In the genomic region with DNA sequence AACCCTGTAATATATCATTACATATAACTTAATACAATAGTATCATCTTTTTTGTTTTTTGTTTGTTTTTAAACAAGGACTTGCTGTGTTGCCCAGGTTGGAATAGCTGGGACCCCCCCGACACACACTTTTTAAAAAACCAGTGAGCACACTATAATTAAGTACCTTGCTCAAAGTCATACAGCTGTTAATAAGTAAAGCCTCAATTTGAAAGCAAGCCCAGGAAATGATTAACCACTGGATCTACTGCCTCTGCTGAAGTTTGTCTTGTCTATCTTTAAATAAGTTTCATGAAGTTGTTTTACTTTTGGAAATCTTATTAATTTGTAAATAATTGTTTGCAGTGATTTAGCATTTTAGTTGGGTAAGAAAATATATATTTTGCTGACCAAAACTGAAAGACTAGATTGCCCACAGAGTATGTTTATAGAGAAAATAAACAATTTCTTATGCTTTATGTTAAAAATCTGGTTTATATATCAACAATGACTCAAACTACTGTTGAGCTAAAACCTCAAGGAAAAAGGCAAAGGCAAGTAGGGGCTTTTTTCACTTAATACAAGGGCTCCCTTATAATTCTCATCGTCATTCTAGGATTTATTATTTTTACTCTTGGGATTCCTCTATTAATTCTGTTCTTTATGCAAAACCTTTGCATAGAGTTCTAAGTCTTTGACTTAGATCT, we compare ENCODE assay signal across 15 cellular contexts. TPM values are rescaled to one million over a fixed set of nuclear protein-coding genes. Genes with fewer than 3 reads are reported as not detected.
DNase-seq lines count a peak whose midpoint lies in the region; ATAC-seq, FAIRE-seq and TF ChIP-seq lines count a peak whose summit lies in the region.
"Had no signal": no experiment of that assay in that cellular context is flagged by ENCODE, and none has a peak within 500 bp of the region (broad histone marks: within the 10 kb centered on the region; RNA-seq: fewer than 3 reads in every experiment).

No MANE protein-coding gene starts in this region.

- no peaks in the 10 kb centered on the region for H3K9me3 ChIP-seq in mesenchymal stem cell (ENCODE audit: control insufficient read depth, low read length)
- H3K9me3 ChIP-seq in aorta (ENCODE audit: control insufficient read depth, low read length) = no peaks in the 10 kb centered on the region

- DNase-seq in GM19239 (ENCODE audit: insufficient read length, low spot score) = peak; percentile 6
- peak; percentile 39 for DNase-seq in mesenchymal stem cell
- DNase-seq in amniotic stem cell (lab: John Stamatoyannopoulos, UW) = no peak
- no peak for DNase-seq in nephron progenitor cell
- no peak for DNase-seq in aorta
- DNase-seq in stimulated activated naive CD4-positive, alpha-beta T cell treated with Interleukin-2 at 50 U/mL for 16 hours (lab: John Stamatoyannopoulos, UW) = no peak
- DNase-seq: activated CD4-positive, alpha-beta T cell treated with anti-CD3 and anti-CD28 coated beads, Interleukin-2, amount 50 U/mL, for 1 hour; activated effector memory CD4-positive, alpha-beta T cell treated with Interleukin-2 at 50 U/mL for 16 hours; central memory CD4-positive, alpha-beta T cell; GF-D8; retina; T-cell had no signal

- H2BK12ac ChIP-seq in mesenchymal stem cell (ENCODE audit: low read length in 2 of 2) = no peak overlapping the region

- WGBS in mesenchymal stem cell = 83% methylated on average over 1 of the region's 2 CpGs
- 72 to 73% methylated on average over 2 of the region's 2 CpGs for WGBS in aorta, 2 donors

- H2AFZ ChIP-seq in mesenchymal stem cell (ENCODE audit: low read depth, low read length) = no peak overlapping the region

- no peak overlapping the region for H4K8ac ChIP-seq in mesenchymal stem cell (ENCODE audit: low read length)

- no peak overlapping the region for H3K4me3 Mint-ChIP-seq in nephron progenitor cell
- H3K4me3 Mint-ChIP-seq: CD14-positive monocyte, T-cell had no signal

- H3K36me3 ChIP-seq in mesenchymal stem cell (ENCODE audit: control insufficient read depth in 1 of 2, insufficient read depth in 2 of 2, low read depth in 1 of 2, low read length in 2 of 2) (no peaks in the 10 kb centered on the region), aorta (ENCODE audit: control insufficient read depth in 1 of 2, insufficient read depth in 2 of 2, low read length in 1 of 2) (no peaks in the 10 kb centered on the region)

- intact Hi-C loops in aorta (cut with DNase I) = no loop called here

- H3K4me1 ChIP-seq in mesenchymal stem cell (ENCODE audit: control insufficient read depth, insufficient read depth, low read depth, low read length) = no peaks in the 10 kb centered on the region
- H3K4me1 ChIP-seq in aorta (ENCODE audit: control insufficient read depth in 1 of 2, insufficient read depth in 2 of 2, low read length in 2 of 2) = no peaks in the 10 kb centered on the region

- peaks cover 14% of the 10 kb centered on the region for H3K27me3 Mint-ChIP-seq in nephron progenitor cell (ENCODE audit: low read depth, poor library complexity)

- H2AK5ac ChIP-seq in mesenchymal stem cell (ENCODE audit: low read length, severe bottlenecking) = no peak overlapping the region

- peak; percentile 76 for ATAC-seq in HG02642 (IDR thresholded peaks at IDR 0.05; ENCODE audit: poor library complexity, unreplicated experiment)
- peak; percentile 63 for ATAC-seq in HG03469 (IDR thresholded peaks at IDR 0.05; ENCODE audit: unreplicated experiment)
- ATAC-seq in aorta (ENCODE audit: low FRiP score) = no peak
- ATAC-seq: T-cell had no signal

- no peaks in the 10 kb centered on the region for H3K27me3 ChIP-seq in mesenchymal stem cell (ENCODE audit: control insufficient read depth in 1 of 2, insufficient read depth in 1 of 2, low read length in 2 of 2)
- no peaks in the 10 kb centered on the region for H3K27me3 ChIP-seq in aorta (ENCODE audit: control insufficient read depth in 1 of 2, insufficient read depth in 2 of 2, low read length in 1 of 2)

- H3K4me3 ChIP-seq in mesenchymal stem cell (ENCODE audit: insufficient read depth in 1 of 2, low read depth in 1 of 2, low read length in 2 of 2) (no peak overlapping the region), aorta (ENCODE audit: low read length in 2 of 2) (no peak overlapping the region)

- peak; percentile 79 for FAIRE-seq in GM19239 (lab: Jason Lieb, UNC)

- H3K14ac ChIP-seq in mesenchymal stem cell (ENCODE audit: low read length in 2 of 2) = no peak overlapping the region

- H3K4ac ChIP-seq in mesenchymal stem cell (ENCODE audit: low read depth in 1 of 2, low read length in 2 of 2) = no peak overlapping the region

- no peak overlapping the region for H3K23ac ChIP-seq in mesenchymal stem cell (ENCODE audit: low read length in 2 of 2)

- no peak overlapping the region for H3K27ac Mint-ChIP-seq in nephron progenitor cell
- H3K27ac Mint-ChIP-seq: CD14-positive monocyte, T-cell had no signal

- H3K9me3 Mint-ChIP-seq in nephron progenitor cell = peaks cover 8% of the 10 kb centered on the region
- H3K9me3 Mint-ChIP-seq: CD14-positive monocyte, T-cell had no signal

- H2BK120ac ChIP-seq in mesenchymal stem cell (ENCODE audit: low read depth, low read length) = no peak overlapping the region

- no peaks in the 10 kb centered on the region for H3K36me3 Mint-ChIP-seq in nephron progenitor cell (ENCODE audit: low read depth)
- H3K36me3 Mint-ChIP-seq: CD14-positive monocyte, T-cell had no signal

- H3K9ac ChIP-seq in mesenchymal stem cell (ENCODE audit: low read length) = peak overlapping the region; percentile 18

- H3K18ac ChIP-seq in mesenchymal stem cell (ENCODE audit: low read depth in 1 of 2, low read length in 2 of 2) = no peak overlapping the region

- no peak overlapping the region for H2BK15ac ChIP-seq in mesenchymal stem cell (ENCODE audit: low read depth, poor library complexity, severe bottlenecking)

- H3K79me1 ChIP-seq in mesenchymal stem cell (replicated peaks; ENCODE audit: low read length, poor library complexity, severe bottlenecking) = no peaks in the 10 kb centered on the region

- no peak for TF ChIP-seq CTCF in nephron progenitor cell (IDR thresholded peaks at IDR 0.05)

- no peak overlapping the region for H2BK5ac ChIP-seq in mesenchymal stem cell (ENCODE audit: low read depth, low read length, poor library complexity, severe bottlenecking)

- peak overlapping the region; percentile 34 for H3K4me2 ChIP-seq in mesenchymal stem cell (ENCODE audit: low read length, poor library complexity, severe bottlenecking)

- H4K91ac ChIP-seq in mesenchymal stem cell (ENCODE audit: low read length) = no peak overlapping the region

- no peaks in the 10 kb centered on the region for H3K4me1 Mint-ChIP-seq in nephron progenitor cell
- H3K4me1 Mint-ChIP-seq: CD14-positive monocyte had no signal

- peak overlapping the region; percentile 2 for H3K27ac ChIP-seq in mesenchymal stem cell (ENCODE audit: low read length, poor library complexity, severe bottlenecking)
- H3K27ac ChIP-seq in aorta (ENCODE audit: low read depth in 1 of 2, low read length in 2 of 2) = no peak overlapping the region

RNA-seq across cellular contexts. Expression of gene CARNMT1, which starts 5.8 kb away (rescaled TPM):
- polyA plus RNA-seq in mesenchymal stem cell (2013, experiment 1 of 2) = 10.2 TPM
- 10.4 TPM for polyA plus RNA-seq in mesenchymal stem cell (2013, experiment 2 of 2)
- 10 to 100 TPM; 10.1 to 15.1 TPM for total RNA-seq in aorta
- polyA plus RNA-seq in aorta = 1 to 10 TPM; 1.8 to 5.3 TPM

RNA-seq across cellular contexts. Expression of gene NMRK1, which starts 54.0 kb away (rescaled TPM):
- polyA plus RNA-seq in mesenchymal stem cell (2013, experiment 1 of 2) = 16.4 TPM
- 16.6 TPM for polyA plus RNA-seq in mesenchymal stem cell (2013, experiment 2 of 2)
- total RNA-seq in aorta = 10 to 100 TPM; 33.1 TPM
- polyA plus RNA-seq in aorta = 10 to 100 TPM; 40.1 to 62.6 TPM

RNA-seq across cellular contexts. Expression of gene OSTF1, which starts 54.4 kb away (rescaled TPM):
- polyA plus RNA-seq in mesenchymal stem cell (2013, experiment 1 of 2) = 35.9 TPM
- 36.4 TPM for polyA plus RNA-seq in mesenchymal stem cell (2013, experiment 2 of 2)
- total RNA-seq in aorta = 10 to 100 TPM; 34.6 to 47.7 TPM
- 10 to 100 TPM; 24.8 to 49.3 TPM for polyA plus RNA-seq in aorta

Comparison
In these comparisons a context has a peak if more than half of its experiments do, and no peak if none do; other contexts are left out.
1. DNase-seq: peak in GM19239 (single experiment) and mesenchymal stem cell (single experiment); none in amniotic stem cell (single experiment), nephron progenitor cell (single experiment), aorta (0 of 2) and stimulated activated naive CD4-positive, alpha-beta T cell treated with Interleukin-2 at 50 U/mL for 16 hours (single experiment).